In the genomic region with DNA sequence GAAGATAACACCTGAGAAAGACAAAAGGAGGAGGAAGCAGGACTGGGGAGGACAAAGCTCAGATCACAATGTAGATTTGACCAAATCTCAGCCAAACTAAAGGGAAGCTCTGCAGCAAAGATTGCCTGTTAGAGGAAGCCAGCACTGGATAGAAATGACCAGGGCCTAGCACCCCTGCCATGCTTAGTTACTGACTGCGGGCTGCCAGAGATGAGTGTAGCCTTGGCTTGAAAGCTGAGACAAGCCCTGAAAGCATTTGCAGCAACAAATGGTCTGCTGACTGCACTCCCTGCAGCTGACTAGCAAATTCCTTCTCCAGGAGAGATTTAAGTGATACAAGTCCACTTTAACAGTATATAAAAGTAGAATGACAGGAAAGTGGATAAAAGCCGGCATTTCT, we compare ENCODE assay signal across 20 cellular contexts.
DNase-seq lines count a peak whose midpoint lies in the region; TF ChIP-seq lines count a peak whose summit lies in the region.
"Had no signal": no experiment of that assay in that cellular context is flagged by ENCODE, and none has a peak within 500 bp of the region (broad histone marks: within the 10 kb centered on the region; RNA-seq: fewer than 3 reads in every experiment).

No MANE protein-coding gene starts in this region.

- H3K9me3 ChIP-seq in CD4-positive, alpha-beta memory T cell (ENCODE audit: control insufficient read depth in 1 of 2, low read length in 2 of 2): no peaks in the 10 kb centered on the region
- H3K9me3 ChIP-seq in effector memory CD4-positive, alpha-beta T cell (ENCODE audit: control insufficient read depth, low read length): no peaks in the 10 kb centered on the region
- H3K9me3 ChIP-seq: Peyer's patch had no signal

- DNase-seq in ELF-1 (ENCODE audit: low read depth, low spot score): peak; percentile 11
- DNase-seq in choroid plexus epithelial cell (ENCODE audit: low read depth): peak; percentile 10
- peak; percentile 36 for DNase-seq in iPS-NIHi7 (ENCODE audit: extremely low spot score)
- peak; percentile 13 for DNase-seq in nephron progenitor cell
- DNase-seq in activated CD4-positive, alpha-beta T cell treated with anti-CD3 and anti-CD28 coated beads, Interleukin-2, amount 10 ng/mL, durations not matched to agents 24 days and 14 days: no peak
- no peak for DNase-seq in CD4-positive, alpha-beta memory T cell
- no peak for DNase-seq in effector memory CD4-positive, alpha-beta T cell
- no peak for DNase-seq in kidney glomerular epithelial cell (lab: John Stamatoyannopoulos, UW)
- DNase-seq: CD8-positive, alpha-beta T cell; DND-41; Karpas-422; NCI-H1694; NCI-H2081; NCI-H2171; NCI-H345; NCI-H524; NCI-H82; Peyer's patch had no signal

- TF ChIP-seq CTCF in choroid plexus epithelial cell (conservative IDR thresholded peaks at IDR 0.05; ENCODE audit: low read depth, low read length) (no peak), nephron progenitor cell (IDR thresholded peaks at IDR 0.05) (no peak)

- CTCF ChIA-PET in CD4-positive, alpha-beta memory T cell (lab: Charles Lee; ENCODE audit: partially characterized antibody): no interaction called here

- H3K4me1 ChIP-seq in CD4-positive, alpha-beta memory T cell (ENCODE audit: insufficient read depth, low read length): no peaks in the 10 kb centered on the region
- no peaks in the 10 kb centered on the region for H3K4me1 ChIP-seq in effector memory CD4-positive, alpha-beta T cell (ENCODE audit: control insufficient read depth, insufficient read depth, low read length, poor library complexity, severe bottlenecking)
- H3K4me1 ChIP-seq: BLaER1 treated with 17β-estradiol and CSF1 and Interleukin-3, amounts not matched to agents 10 nM and 100 nM; Peyer's patch had no signal

- no peaks in the 10 kb centered on the region for H3K27me3 Mint-ChIP-seq in nephron progenitor cell (ENCODE audit: low read depth, poor library complexity)
- H3K27me3 Mint-ChIP-seq in activated CD4-positive, alpha-beta T cell treated with anti-CD3 and anti-CD28 coated beads, Interleukin-2, amount 10 ng/mL, durations not matched to agents 24 days and 14 days: peaks cover 3% of the 10 kb centered on the region
- H3K27me3 Mint-ChIP-seq in CD4-positive, alpha-beta memory T cell: peaks cover 0 to 1% of the 10 kb centered on the region in 2 donors

- H3K27ac Mint-ChIP-seq in nephron progenitor cell: no peak overlapping the region
- no peak overlapping the region for H3K27ac Mint-ChIP-seq in activated CD4-positive, alpha-beta T cell treated with anti-CD3 and anti-CD28 coated beads, Interleukin-2, amount 10 ng/mL, durations not matched to agents 24 days and 14 days
- H3K27ac Mint-ChIP-seq in CD4-positive, alpha-beta memory T cell: no peak overlapping the region
- H3K27ac Mint-ChIP-seq: CD8-positive, alpha-beta T cell had no signal

- no peak overlapping the region for H3K4me3 Mint-ChIP-seq in nephron progenitor cell
- no peak overlapping the region for H3K4me3 Mint-ChIP-seq in activated CD4-positive, alpha-beta T cell treated with anti-CD3 and anti-CD28 coated beads, Interleukin-2, amount 10 ng/mL, durations not matched to agents 24 days and 14 days
- no peak overlapping the region for H3K4me3 Mint-ChIP-seq in CD4-positive, alpha-beta memory T cell
- H3K4me3 Mint-ChIP-seq: CD8-positive, alpha-beta T cell had no signal

- no peaks in the 10 kb centered on the region for H3K36me3 Mint-ChIP-seq in nephron progenitor cell (ENCODE audit: low read depth)
- H3K36me3 Mint-ChIP-seq in activated CD4-positive, alpha-beta T cell treated with anti-CD3 and anti-CD28 coated beads, Interleukin-2, amount 10 ng/mL, durations not matched to agents 24 days and 14 days (ENCODE audit: low read depth): no peaks in the 10 kb centered on the region
- no peaks in the 10 kb centered on the region for H3K36me3 Mint-ChIP-seq in CD4-positive, alpha-beta memory T cell
- H3K36me3 Mint-ChIP-seq: CD8-positive, alpha-beta T cell had no signal

- H3K27ac ChIP-seq in CD4-positive, alpha-beta memory T cell (ENCODE audit: low read depth, low read length): no peak overlapping the region
- H3K27ac ChIP-seq in effector memory CD4-positive, alpha-beta T cell (ENCODE audit: insufficient read depth, low read length, poor library complexity, severe bottlenecking): no peak overlapping the region
- H3K27ac ChIP-seq: 22Rv1; BLaER1 treated with 17β-estradiol and CSF1 and Interleukin-3, amounts not matched to agents 10 nM and 100 nM; Peyer's patch had no signal

- no peak overlapping the region for H3K4me3 ChIP-seq in choroid plexus epithelial cell (ENCODE audit: low read depth, low read length)
- no peak overlapping the region for H3K4me3 ChIP-seq in CD4-positive, alpha-beta memory T cell (ENCODE audit: low read length in 2 of 2)
- H3K4me3 ChIP-seq in effector memory CD4-positive, alpha-beta T cell (ENCODE audit: insufficient read depth, low read depth, low read length, poor library complexity, severe bottlenecking): no peak overlapping the region
- H3K4me3 ChIP-seq: BLaER1 treated with 17β-estradiol and CSF1 and Interleukin-3, amounts not matched to agents 10 nM and 100 nM; Peyer's patch had no signal

- POLR2A ChIA-PET in CD4-positive, alpha-beta memory T cell (lab: Charles Lee; ENCODE audit: partially characterized antibody): no interaction called here

- H3K27me3 ChIP-seq in CD4-positive, alpha-beta memory T cell (ENCODE audit: insufficient read depth, low read length): no peaks in the 10 kb centered on the region
- no peaks in the 10 kb centered on the region for H3K27me3 ChIP-seq in effector memory CD4-positive, alpha-beta T cell (replicated peaks; ENCODE audit: control insufficient read depth, insufficient read depth, low read length, poor library complexity, severe bottlenecking)
- H3K27me3 ChIP-seq: BLaER1 treated with 17β-estradiol and CSF1 and Interleukin-3, amounts not matched to agents 10 nM and 100 nM; Peyer's patch had no signal

- intact Hi-C loops in activated CD4-positive, alpha-beta T cell treated with anti-CD3 and anti-CD28 coated beads, Interleukin-2, amount 10 ng/mL, durations not matched to agents 24 days and 14 days (cut with micrococcal nuclease): no loop called here
- intact Hi-C loops in CD4-positive, alpha-beta memory T cell (cut with micrococcal nuclease): no loop called here

- H3K9me3 Mint-ChIP-seq in nephron progenitor cell: peaks cover 9% of the 10 kb centered on the region
- no peaks in the 10 kb centered on the region for H3K9me3 Mint-ChIP-seq in activated CD4-positive, alpha-beta T cell treated with anti-CD3 and anti-CD28 coated beads, Interleukin-2, amount 10 ng/mL, durations not matched to agents 24 days and 14 days
- peaks cover 0 to 6% (median 3%) of the 10 kb centered on the region in 8 donors for H3K9me3 Mint-ChIP-seq in CD4-positive, alpha-beta memory T cell

- no peaks in the 10 kb centered on the region for H3K36me3 ChIP-seq in CD4-positive, alpha-beta memory T cell (ENCODE audit: insufficient read depth, low read length)
- no peaks in the 10 kb centered on the region for H3K36me3 ChIP-seq in effector memory CD4-positive, alpha-beta T cell (ENCODE audit: control insufficient read depth, insufficient read depth, low read length)
- H3K36me3 ChIP-seq: BLaER1 treated with 17β-estradiol and CSF1 and Interleukin-3, amounts not matched to agents 10 nM and 100 nM; Peyer's patch had no signal

- peaks cover 6% of the 10 kb centered on the region for H3K4me1 Mint-ChIP-seq in nephron progenitor cell
- no peaks in the 10 kb centered on the region for H3K4me1 Mint-ChIP-seq in activated CD4-positive, alpha-beta T cell treated with anti-CD3 and anti-CD28 coated beads, Interleukin-2, amount 10 ng/mL, durations not matched to agents 24 days and 14 days
- no peaks in the 10 kb centered on the region for H3K4me1 Mint-ChIP-seq in CD4-positive, alpha-beta memory T cell

Comparison
In these comparisons a context has a peak if more than half of its experiments do, and no peak if none do; other contexts are left out.
1. DNase-seq: peak in ELF-1 (single experiment), choroid plexus epithelial cell (single experiment), iPS-NIHi7 (single experiment) and nephron progenitor cell (single experiment); none in activated CD4-positive, alpha-beta T cell treated with anti-CD3 and anti-CD28 coated beads, Interleukin-2, amount 10 ng/mL, durations not matched to agents 24 days and 14 days (single experiment), CD4-positive, alpha-beta memory T cell (0 of 5), effector memory CD4-positive, alpha-beta T cell (0 of 3) and kidney glomerular epithelial cell (single experiment).